1 cellular context compared by ENCODE assay signal in the genomic region with DNA sequence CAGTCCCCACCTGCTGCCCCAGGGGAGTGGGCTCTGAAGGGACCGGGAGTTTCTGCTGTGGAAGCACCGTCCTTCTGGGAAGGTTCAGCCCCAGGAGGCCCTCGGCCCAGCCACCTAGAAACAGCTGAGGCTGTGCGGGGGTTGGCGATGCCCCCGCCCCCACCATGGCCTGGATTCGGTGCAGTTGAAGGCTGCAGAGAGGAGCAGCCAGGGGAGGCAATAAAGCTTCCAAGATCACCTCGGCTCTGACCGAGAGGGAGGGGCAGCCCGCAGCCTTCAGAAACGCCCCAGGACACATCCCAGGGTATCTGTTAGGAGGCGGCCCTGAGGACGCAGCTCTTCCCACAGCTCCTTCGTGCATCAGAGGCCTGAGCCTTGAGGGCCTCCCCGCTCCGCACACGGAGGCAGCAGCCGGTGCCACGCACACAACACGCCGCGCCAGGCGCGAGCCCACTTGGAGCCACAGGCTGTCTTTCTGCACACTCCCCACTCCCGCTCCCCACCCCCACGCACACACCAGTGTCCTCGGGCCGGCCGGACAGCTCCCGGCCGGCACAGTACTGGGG.
TF ChIP-seq lines count a peak whose summit lies in the region.

No MANE protein-coding gene starts in this region.

TF ChIP-seq in IMR-90, 13 proteins besides CTCF, POLR2A, EP300 and RAD21 (continued from another document):
- TF ChIP-seq RCOR1 (IDR thresholded peaks at IDR 0.05; ENCODE audit: insufficient replicate concordance, low read length) (no peak), ELK1 (IDR thresholded peaks at IDR 0.05; ENCODE audit: borderline replicate concordance, low read depth, low read length) (no peak), MXI1 (IDR thresholded peaks at IDR 0.05; ENCODE audit: borderline replicate concordance, low read depth, low read length) (no peak), CHD1 (IDR thresholded peaks at IDR 0.05; ENCODE audit: low read depth, low read length) (no peak), MAZ (IDR thresholded peaks at IDR 0.05; ENCODE audit: borderline replicate concordance, low read depth, low read length) (no peak), SMC3 (IDR thresholded peaks at IDR 0.05; ENCODE audit: low read depth, low read length) (no peak)
